Comparison of ENCODE assay signal across 33 cellular contexts in genomic region chr11:7383406-7383805, GRCh38.
"Had no signal": no experiment of that assay in that cellular context is flagged by ENCODE, and none has a peak within 500 bp of the region (broad histone marks: within the 10 kb centered on the region; RNA-seq: fewer than 3 reads in every experiment).

No MANE protein-coding gene starts in this region.

- H3K9me3 ChIP-seq: ascending aorta, Peyer's patch, SJSA1, SK-N-SH had no signal

- H3K27ac Mint-ChIP-seq: activated CD4-positive, alpha-beta memory T cell treated with anti-CD3 and anti-CD28 coated beads, Interleukin-2, amount 10 ng/mL, durations not matched to agents 7 days and 5 days; activated CD8-positive, alpha-beta memory T cell treated with anti-CD3 and anti-CD28 coated beads, Interleukin-2, amount 10 ng/mL, durations not matched to agents 7 days and 5 days; activated naive CD4-positive, alpha-beta T cell treated with anti-CD3 and anti-CD28 coated beads, Interleukin-2, amount 50 U/mL, for 24 hours; activated naive CD8-positive, alpha-beta T cell treated with anti-CD3 and anti-CD28 coated beads, Interleukin-2, amount 10 ng/mL, durations not matched to agents 7 days and 5 days; activated T-cell treated with anti-CD3 and anti-CD28 coated beads, Interleukin-2, amount 50 U/mL, for 72 hours; activated T-helper 17 cell treated with anti-CD3 and anti-CD28 coated beads, Interleukin-2, amount 50 U/mL, for 72 hours; T-helper 1 cell treated with Interleukin-12 subunit alpha and Interleukin-12 subunit beta and Interleukin-4 antibody, amounts not matched to agents 30 μg/mL and 1 μg/mL, for 36 hours; T-helper 2 cell treated with Interferon-gamma antibody and Interleukin-4, amounts not matched to agents 5 μg/mL and 100 μg/mL, for 36 hours had no signal

- ATAC-seq: activated CD8-positive, alpha-beta memory T cell treated with anti-CD3 and anti-CD28 coated beads, Interleukin-2, amount 10 ng/mL, durations not matched to agents 7 days and 5 days; activated T-cell treated with anti-CD3 and anti-CD28 coated beads, Interleukin-2, amount 50 U/mL, for 72 hours; activated T-helper 17 cell treated with anti-CD3 and anti-CD28 coated beads, Interleukin-2, amount 50 U/mL, for 72 hours; PC-3 had no signal

- H3K27me3 ChIP-seq: ascending aorta, cardiac muscle cell, Peyer's patch, SJSA1 had no signal

- H3K9ac ChIP-seq: SK-N-SH had no signal

- H3K36me3 ChIP-seq: ascending aorta, cardiac muscle cell, Peyer's patch, SJSA1 had no signal

- H3K4me3 Mint-ChIP-seq: activated CD4-positive, alpha-beta memory T cell treated with anti-CD3 and anti-CD28 coated beads, Interleukin-2, amount 10 ng/mL, durations not matched to agents 7 days and 5 days; activated CD8-positive, alpha-beta memory T cell treated with anti-CD3 and anti-CD28 coated beads, Interleukin-2, amount 10 ng/mL, durations not matched to agents 7 days and 5 days; activated naive CD4-positive, alpha-beta T cell treated with anti-CD3 and anti-CD28 coated beads, Interleukin-2, amount 50 U/mL, for 24 hours; activated naive CD8-positive, alpha-beta T cell treated with anti-CD3 and anti-CD28 coated beads, Interleukin-2, amount 10 ng/mL, durations not matched to agents 7 days and 5 days; activated T-cell treated with anti-CD3 and anti-CD28 coated beads, Interleukin-2, amount 50 U/mL, for 72 hours; activated T-helper 17 cell treated with anti-CD3 and anti-CD28 coated beads, Interleukin-2, amount 50 U/mL, for 72 hours; central memory CD8-positive, alpha-beta T cell; T-helper 1 cell treated with Interleukin-12 subunit alpha and Interleukin-12 subunit beta and Interleukin-4 antibody, amounts not matched to agents 30 μg/mL and 1 μg/mL, for 36 hours; T-helper 2 cell treated with Interferon-gamma antibody and Interleukin-4, amounts not matched to agents 5 μg/mL and 100 μg/mL, for 36 hours had no signal

- H3K9me3 Mint-ChIP-seq: activated CD4-positive, alpha-beta memory T cell treated with anti-CD3 and anti-CD28 coated beads, Interleukin-2, amount 10 ng/mL, durations not matched to agents 7 days and 5 days; activated naive CD8-positive, alpha-beta T cell treated with anti-CD3 and anti-CD28 coated beads, Interleukin-2, amount 10 ng/mL, durations not matched to agents 7 days and 5 days; activated T-cell treated with anti-CD3 and anti-CD28 coated beads, Interleukin-2, amount 50 U/mL, for 72 hours; activated T-helper 17 cell treated with anti-CD3 and anti-CD28 coated beads, Interleukin-2, amount 50 U/mL, for 72 hours; central memory CD8-positive, alpha-beta T cell; T-helper 1 cell treated with Interleukin-12 subunit alpha and Interleukin-12 subunit beta and Interleukin-4 antibody, amounts not matched to agents 30 μg/mL and 1 μg/mL, for 36 hours; T-helper 2 cell treated with Interferon-gamma antibody and Interleukin-4, amounts not matched to agents 5 μg/mL and 100 μg/mL, for 36 hours had no signal

- H3K27ac ChIP-seq: ascending aorta, cardiac muscle cell, coronary artery, Peyer's patch, SJSA1, VCaP had no signal

- DNase-seq: activated CD4-positive, alpha-beta memory T cell treated with anti-CD3 and anti-CD28 coated beads, Interleukin-2, amount 10 ng/mL, durations not matched to agents 7 days and 5 days; activated CD4-positive, alpha-beta T cell treated with anti-CD3 and anti-CD28 coated beads for 1 hour; activated CD4-positive, alpha-beta T cell treated with anti-CD3 and anti-CD28 coated beads for 48 hours; activated CD4-positive, CD25-positive, alpha-beta regulatory T cell; activated CD8-positive, alpha-beta memory T cell treated with anti-CD3 and anti-CD28 coated beads for 24 hours; activated CD8-positive, alpha-beta memory T cell treated with anti-CD3 and anti-CD28 coated beads, Interleukin-2, amount 10 ng/mL, durations not matched to agents 7 days and 5 days; activated CD8-positive, alpha-beta memory T cell treated with anti-CD3 and anti-CD28 coated beads, Interleukin-2, amount 50 U/mL, for 48 hours; activated effector memory CD4-positive, alpha-beta T cell treated with anti-CD3 and anti-CD28 coated beads, Interleukin-2, amount 50 U/mL, for 16 hours; activated naive CD4-positive, alpha-beta T cell; activated naive CD8-positive, alpha-beta T cell treated with anti-CD3 and anti-CD28 coated beads, Interleukin-2, amount 10 ng/mL, durations not matched to agents 7 days and 5 days; activated T-cell treated with anti-CD3 and anti-CD28 coated beads, Interleukin-2, amount 50 U/mL, for 72 hours; amygdala; NCI-H1105; NCI-H1436; NCI-H1694; NCI-H1930; NCI-H345; NCI-H524 treated with DMSO at 0.1 percent for 48 hours; PC-3; Peyer's patch; RPMI8226; SHP77 treated with DMSO at 0.1 percent for 48 hours; SK-N-SH had no signal

- H3K4me1 ChIP-seq: ascending aorta, Peyer's patch, SJSA1 had no signal

- H3K4me1 Mint-ChIP-seq: activated CD4-positive, alpha-beta memory T cell treated with anti-CD3 and anti-CD28 coated beads, Interleukin-2, amount 10 ng/mL, durations not matched to agents 7 days and 5 days; activated CD8-positive, alpha-beta memory T cell treated with anti-CD3 and anti-CD28 coated beads, Interleukin-2, amount 10 ng/mL, durations not matched to agents 7 days and 5 days; activated naive CD4-positive, alpha-beta T cell treated with anti-CD3 and anti-CD28 coated beads, Interleukin-2, amount 50 U/mL, for 24 hours; activated naive CD8-positive, alpha-beta T cell treated with anti-CD3 and anti-CD28 coated beads, Interleukin-2, amount 10 ng/mL, durations not matched to agents 7 days and 5 days; activated T-helper 17 cell treated with anti-CD3 and anti-CD28 coated beads, Interleukin-2, amount 50 U/mL, for 72 hours; central memory CD8-positive, alpha-beta T cell had no signal

- H3K4me2 ChIP-seq: SK-N-SH had no signal

- H3K4me3 ChIP-seq: ascending aorta, cardiac muscle cell, coronary artery, Peyer's patch, SJSA1 had no signal
